ENCODE assay signal across 27 cellular contexts in genomic region chr5:54825005-54825404, GRCh38.
DNase-seq lines count a peak whose midpoint lies in the region; ATAC-seq and TF ChIP-seq lines count a peak whose summit lies in the region.
"Had no signal": no experiment of that assay in that cellular context is flagged by ENCODE, and none has a peak within 500 bp of the region (broad histone marks: within the 10 kb centered on the region; RNA-seq: fewer than 3 reads in every experiment).

No MANE protein-coding gene starts in this region.

- H3K36me3 ChIP-seq in GM23248 (ENCODE audit: low read depth) (no peaks in the 10 kb centered on the region), fibroblast of lung (ENCODE audit: control insufficient read depth, insufficient read depth, low read length) (no peaks in the 10 kb centered on the region), uterus (no peaks in the 10 kb centered on the region), spleen (no peaks in the 10 kb centered on the region)
- H3K36me3 ChIP-seq: esophagus squamous epithelium, pancreas had no signal

- TF ChIP-seq CTCF in fibroblast of lung (conservative IDR thresholded peaks at IDR 0.05 in 1 of 2, IDR thresholded peaks at IDR 0.05 in 1 of 2; ENCODE audit: low read depth in 1 of 2, low read length in 2 of 2) (no peak), uterus (IDR thresholded peaks at IDR 0.05) (no peak), spleen (IDR thresholded peaks at IDR 0.05 in 8 of 11, conservative IDR thresholded peaks at IDR 0.05 in 3 of 11) (no peak)

- H3K79me2 ChIP-seq in GM23248 (ENCODE audit: insufficient read depth) (no peaks in the 10 kb centered on the region), fibroblast of lung (ENCODE audit: control insufficient read depth, insufficient read depth, low read length) (no peaks in the 10 kb centered on the region)

- TF ChIP-seq POLR2A in uterus (IDR thresholded peaks at IDR 0.05): no peak
- no peak for TF ChIP-seq POLR2A in spleen (IDR thresholded peaks at IDR 0.05)

- H3K4me3 ChIP-seq in GM23248 (no peak overlapping the region), fibroblast of lung (replicated peaks in 1 of 4; ENCODE audit: control extremely low read depth in 1 of 4, insufficient read depth in 1 of 4, low read depth in 3 of 4, low read length in 4 of 4) (no peak overlapping the region), uterus (no peak overlapping the region), spleen (no peak overlapping the region)
- H3K4me3 ChIP-seq: esophagus squamous epithelium, pancreas, PC-9 had no signal

- H3K27ac ChIP-seq in GM23248 (peak overlapping the region; percentile 10; the same call in 1 of the 2 replicates), fibroblast of lung (ENCODE audit: insufficient read depth, low read length) (no peak overlapping the region), uterus (no peak overlapping the region), spleen (no peak overlapping the region)
- H3K27ac ChIP-seq: esophagus squamous epithelium, pancreas, PC-9 had no signal

- ATAC-seq in stimulated activated naive CD8-positive, alpha-beta T cell treated with anti-CD3 and anti-CD28 coated beads, Interleukin-15, amount 100 ng/mL, for 72 hours: no peak
- ATAC-seq: activated CD8-positive, alpha-beta memory T cell treated with anti-CD3 and anti-CD28 coated beads, Interleukin-2, amount 10 ng/mL, durations not matched to agents 7 days and 5 days; activated T-cell treated with anti-CD3 and anti-CD28 coated beads, Interleukin-2, amount 50 U/mL, for 72 hours; HCT116; pancreas had no signal

- no peak overlapping the region for H3K27ac Mint-ChIP-seq in stimulated activated naive CD8-positive, alpha-beta T cell treated with anti-CD3 and anti-CD28 coated beads, Interleukin-15, amount 100 ng/mL, for 72 hours
- H3K27ac Mint-ChIP-seq: activated B cell treated with CpG ODN at 0.5 μM for 24 hours; activated CD8-positive, alpha-beta memory T cell treated with anti-CD3 and anti-CD28 coated beads, Interleukin-2, amount 10 ng/mL, durations not matched to agents 7 days and 5 days; CD14-positive monocyte; dendritic cell treated with granulocyte-macrophage colony-stimulating factor and Interleukin-4, amounts not matched to agents 40 ng/mL and 50 ng/mL, for 4 days; endodermal cell had no signal

- H3K9me3 Mint-ChIP-seq in stimulated activated naive CD8-positive, alpha-beta T cell treated with anti-CD3 and anti-CD28 coated beads, Interleukin-15, amount 100 ng/mL, for 72 hours: no peaks in the 10 kb centered on the region
- H3K9me3 Mint-ChIP-seq: activated B cell treated with CpG ODN at 0.5 μM for 24 hours; activated T-cell treated with anti-CD3 and anti-CD28 coated beads, Interleukin-2, amount 50 U/mL, for 72 hours; dendritic cell treated with granulocyte-macrophage colony-stimulating factor and Interleukin-4, amounts not matched to agents 40 ng/mL and 50 ng/mL, for 4 days; endodermal cell had no signal

- peaks cover 22% of the 10 kb centered on the region for H3K27me3 Mint-ChIP-seq in stimulated activated naive CD8-positive, alpha-beta T cell treated with anti-CD3 and anti-CD28 coated beads, Interleukin-15, amount 100 ng/mL, for 72 hours
- H3K27me3 Mint-ChIP-seq: activated B cell treated with CpG ODN at 0.5 μM for 24 hours had no signal

- H4K20me1 ChIP-seq in GM23248 (ENCODE audit: insufficient read depth): no peaks in the 10 kb centered on the region
- H4K20me1 ChIP-seq in fibroblast of lung (ENCODE audit: control insufficient read depth, extremely low read depth, insufficient read depth, low read length): no peaks in the 10 kb centered on the region

- in situ Hi-C loops in GM23248 (cut with MboI): no loop called here

- no peak overlapping the region for H3K4me3 Mint-ChIP-seq in stimulated activated naive CD8-positive, alpha-beta T cell treated with anti-CD3 and anti-CD28 coated beads, Interleukin-15, amount 100 ng/mL, for 72 hours
- H3K4me3 Mint-ChIP-seq: activated B cell treated with CpG ODN at 0.5 μM for 24 hours; activated CD8-positive, alpha-beta memory T cell treated with anti-CD3 and anti-CD28 coated beads, Interleukin-2, amount 10 ng/mL, durations not matched to agents 7 days and 5 days; activated T-cell treated with anti-CD3 and anti-CD28 coated beads, Interleukin-2, amount 50 U/mL, for 72 hours; CD14-positive monocyte; dendritic cell treated with granulocyte-macrophage colony-stimulating factor and Interleukin-4, amounts not matched to agents 40 ng/mL and 50 ng/mL, for 4 days; endodermal cell; neural crest cell had no signal

- H3K4me2 ChIP-seq in GM23248 (ENCODE audit: unreplicated experiment) (no peak overlapping the region), fibroblast of lung (ENCODE audit: extremely low read depth, insufficient read depth, low read length) (no peak overlapping the region)
- H3K4me2 ChIP-seq: PC-9 had no signal

- H3K9me3 ChIP-seq in GM23248 (ENCODE audit: low read depth) (no peaks in the 10 kb centered on the region), fibroblast of lung (ENCODE audit: control insufficient read depth, insufficient read depth, low read depth, low read length) (no peaks in the 10 kb centered on the region), uterus (no peaks in the 10 kb centered on the region), spleen (no peaks in the 10 kb centered on the region)
- H3K9me3 ChIP-seq: esophagus squamous epithelium, pancreas had no signal

- H3K9me2 ChIP-seq in GM23248 (ENCODE audit: insufficient read depth): no peaks in the 10 kb centered on the region

- no peaks in the 10 kb centered on the region for H3K27me3 ChIP-seq in GM23248 (replicated peaks; ENCODE audit: insufficient read depth)
- H3K27me3 ChIP-seq in fibroblast of lung (ENCODE audit: control insufficient read depth, insufficient read depth, low read length): no peaks in the 10 kb centered on the region
- H3K27me3 ChIP-seq in uterus: no peaks in the 10 kb centered on the region
- H3K27me3 ChIP-seq in spleen (replicated peaks in 1 of 7): no peaks in the 10 kb centered on the region
- H3K27me3 ChIP-seq: esophagus squamous epithelium, pancreas had no signal

- DNase-seq in GM23248: peak; percentile 82
- peak; percentile 42 for DNase-seq in amniotic epithelial cell (ENCODE audit: low read depth)
- DNase-seq in fibroblast of lung (ENCODE audit: low read depth in 2 of 2): peak; percentile 64 to 76
- DNase-seq in renal cortical epithelial cell (ENCODE audit: low read depth): peak; percentile 18
- DNase-seq in uterus: no peak
- no peak for DNase-seq in spleen
- no peak for DNase-seq in stimulated activated naive CD8-positive, alpha-beta T cell treated with anti-CD3 and anti-CD28 coated beads, Interleukin-15, amount 100 ng/mL, for 72 hours
- no peak for DNase-seq in activated CD4-positive, alpha-beta T cell treated with anti-CD3 and anti-CD28 coated beads for 1 hour
- DNase-seq: activated B cell treated with CpG ODN at 0.5 μM for 24 hours; activated CD8-positive, alpha-beta memory T cell treated with anti-CD3 and anti-CD28 coated beads, Interleukin-2, amount 10 ng/mL, durations not matched to agents 7 days and 5 days; activated naive CD4-positive, alpha-beta T cell treated with Interleukin-2 at 50 U/mL for 16 hours; activated T-cell treated with anti-CD3 and anti-CD28 coated beads, Interleukin-2, amount 50 U/mL, for 72 hours; amygdala; central memory CD4-positive, alpha-beta T cell; DMS79 treated with DMSO at 0.1 percent for 48 hours; endodermal cell; esophagus squamous epithelium; KBM-7; MM.1S; NCI-H510A treated with DMSO at 0.1 percent for 48 hours; NK-92 treated with Interleukin-12 subunit alpha and Interleukin-12 subunit beta, amount 100 ng/mL, for 24 hours; pancreas; PC-9 had no signal

- intact Hi-C loops in uterus (cut with DNase I; ENCODE audit: low total_unique reads): no loop called here
- intact Hi-C loops in spleen (cut with DNase I; ENCODE audit: low total_unique reads): no loop called here

- H3K9ac ChIP-seq in GM23248 (no peak overlapping the region), fibroblast of lung (ENCODE audit: insufficient read depth, low read length) (no peak overlapping the region)

- no peaks in the 10 kb centered on the region for H3K4me1 Mint-ChIP-seq in stimulated activated naive CD8-positive, alpha-beta T cell treated with anti-CD3 and anti-CD28 coated beads, Interleukin-15, amount 100 ng/mL, for 72 hours
- H3K4me1 Mint-ChIP-seq: activated CD8-positive, alpha-beta memory T cell treated with anti-CD3 and anti-CD28 coated beads, Interleukin-2, amount 10 ng/mL, durations not matched to agents 7 days and 5 days had no signal

- H3F3A ChIP-seq in GM23248 (ENCODE audit: insufficient read depth): 0 out of 2 replicates have a peak, but pooled peaks cover 4% of the 10 kb centered on the region

- H2AFZ ChIP-seq in GM23248: no peak overlapping the region
- no peak overlapping the region for H2AFZ ChIP-seq in fibroblast of lung (ENCODE audit: low read length)
- H2AFZ ChIP-seq: PC-9 had no signal

- H3K4me1 ChIP-seq in GM23248 (ENCODE audit: insufficient read depth) (peaks cover 23% of the 10 kb centered on the region), fibroblast of lung (ENCODE audit: control insufficient read depth, extremely low read depth, insufficient read depth, low read length) (no peaks in the 10 kb centered on the region), uterus (peaks cover 0 to 15% of the 10 kb centered on the region in 2 donors), spleen (peaks cover 0 to 5% (median 0%) of the 10 kb centered on the region in 6 donors)
- H3K4me1 ChIP-seq: esophagus squamous epithelium, pancreas had no signal

Comparison
In these comparisons a context has a peak if more than half of its experiments do, and no peak if none do; other contexts are left out.
1. DNase-seq: peak in GM23248 (single experiment), amniotic epithelial cell (single experiment), fibroblast of lung (2 of 2) and renal cortical epithelial cell (single experiment); none in uterus (0 of 2), spleen (single experiment), stimulated activated naive CD8-positive, alpha-beta T cell treated with anti-CD3 and anti-CD28 coated beads, Interleukin-15, amount 100 ng/mL, for 72 hours (0 of 2) and activated CD4-positive, alpha-beta T cell treated with anti-CD3 and anti-CD28 coated beads for 1 hour (single experiment).